ENCODE assay signal across 20 cellular contexts in the genomic region with DNA sequence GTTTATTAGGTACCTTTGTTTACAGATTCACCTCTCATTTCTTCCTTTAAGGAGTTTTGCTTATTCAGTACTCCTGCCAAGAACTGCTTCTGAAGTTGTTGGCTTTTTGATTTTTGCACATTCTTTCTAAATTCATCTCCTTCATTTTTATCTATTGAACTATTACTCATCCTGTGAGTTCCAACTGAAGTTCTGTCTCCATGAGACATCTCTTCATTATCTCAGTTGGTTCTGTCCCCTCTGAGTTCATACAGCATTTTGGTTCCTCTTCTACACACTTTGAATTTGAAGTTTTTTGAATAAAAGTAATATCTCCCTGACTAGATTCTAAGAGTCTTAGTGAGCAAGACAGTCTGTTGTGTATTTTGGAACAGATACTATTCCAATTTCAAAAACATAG.
DNase-seq lines count a peak whose midpoint lies in the region; ATAC-seq and TF ChIP-seq lines count a peak whose summit lies in the region.
"Had no signal": no experiment of that assay in that cellular context is flagged by ENCODE, and none has a peak within 500 bp of the region (broad histone marks: within the 10 kb centered on the region; RNA-seq: fewer than 3 reads in every experiment).

No MANE protein-coding gene starts in this region.

- peaks cover 13% of the 10 kb centered on the region for H3K4me1 Mint-ChIP-seq in nephron
- H3K4me1 Mint-ChIP-seq: B cell; CD4-positive, CD25-positive, alpha-beta regulatory T cell had no signal

- H3K36me3 Mint-ChIP-seq in nephron (ENCODE audit: low read depth), result no peaks in the 10 kb centered on the region
- H3K36me3 Mint-ChIP-seq: CD4-positive, CD25-positive, alpha-beta regulatory T cell; CD8-positive, alpha-beta T cell had no signal

- H3K9me2 ChIP-seq in Loucy (replicated peaks; ENCODE audit: low read depth, low read length), result no peaks in the 10 kb centered on the region

- ATAC-seq in GM21367 (IDR thresholded peaks at IDR 0.05; ENCODE audit: unreplicated experiment), result no peak
- ATAC-seq: CD8-positive, alpha-beta T cell had no signal

- H3K4me3 ChIP-seq in Loucy (ENCODE audit: low read length, poor library complexity, severe bottlenecking) (no peak overlapping the region), brain microvascular endothelial cell (ENCODE audit: low read depth, low read length) (no peak overlapping the region)
- H3K4me3 ChIP-seq: BLaER1, GM23248 had no signal

- no peaks in the 10 kb centered on the region for H3F3A ChIP-seq in Loucy (ENCODE audit: low read depth)

- H3K27ac Mint-ChIP-seq in nephron, result peak overlapping the region; percentile 1 to 88 (median 60)
- H3K27ac Mint-ChIP-seq: B cell; CD4-positive, CD25-positive, alpha-beta regulatory T cell; CD8-positive, alpha-beta T cell had no signal

- TF ChIP-seq CTCF in Loucy (conservative IDR thresholded peaks at IDR 0.05; ENCODE audit: low read length), result no peak
- no peak for TF ChIP-seq CTCF in brain microvascular endothelial cell (IDR thresholded peaks at IDR 0.05; ENCODE audit: low read depth, low read length, missing control alignments)
- TF ChIP-seq CTCF in nephron (IDR thresholded peaks at IDR 0.05; ENCODE audit: unreplicated experiment in 3 of 3), result no peak

- no peaks in the 10 kb centered on the region for H3K36me3 ChIP-seq in Loucy (ENCODE audit: insufficient read depth, low read length)
- no peaks in the 10 kb centered on the region for H3K36me3 ChIP-seq in brain microvascular endothelial cell (replicated peaks)
- H3K36me3 ChIP-seq: BLaER1 had no signal

- H3K27ac ChIP-seq in brain microvascular endothelial cell, result no peak overlapping the region
- H3K27ac ChIP-seq: 22Rv1, BLaER1, C4-2B, GM23248 had no signal

- DNase-seq in brain microvascular endothelial cell (peak; percentile 3), DMS53 (lab: John Stamatoyannopoulos, UW) (no peak), NCI-H2029 treated with DMSO at 0.1 percent for 48 hours (lab: John Stamatoyannopoulos, UW) (no peak)
- DNase-seq: Caco-2; CD4-positive, CD25-positive, alpha-beta regulatory T cell; CD8-positive, alpha-beta T cell; DMS153; DMS79; EL; GDM1; GM23248; H7; HCEC 1CT had no signal

- H3K9ac ChIP-seq in Loucy (ENCODE audit: low read depth, low read length, poor library complexity, severe bottlenecking), result no peak overlapping the region
- H3K9ac ChIP-seq: BLaER1, GM23248 had no signal

- no peak overlapping the region for H3K4me3 Mint-ChIP-seq in nephron
- H3K4me3 Mint-ChIP-seq: B cell; CD4-positive, CD25-positive, alpha-beta regulatory T cell; CD8-positive, alpha-beta T cell had no signal

- no peaks in the 10 kb centered on the region for H3K27me3 ChIP-seq in Loucy (ENCODE audit: insufficient read depth, low read length, poor library complexity, severe bottlenecking)
- H3K27me3 ChIP-seq in brain microvascular endothelial cell (replicated peaks), result no peaks in the 10 kb centered on the region
- H3K27me3 ChIP-seq: BLaER1 had no signal

- H3K9me3 ChIP-seq in Loucy (ENCODE audit: insufficient read depth, low read depth, low read length), result no peaks in the 10 kb centered on the region
- H3K9me3 ChIP-seq: BLaER1, Caco-2 had no signal

- H4K20me1 ChIP-seq in Loucy (ENCODE audit: insufficient read depth, low read length, poor library complexity, severe bottlenecking), result no peaks in the 10 kb centered on the region
- H4K20me1 ChIP-seq: BLaER1 had no signal

- peak overlapping the region; percentile 32; the same call in 1 of the 2 replicates for H2AFZ ChIP-seq in Loucy (ENCODE audit: low read length)
- H2AFZ ChIP-seq: GM23248 had no signal

- peaks cover 6% of the 10 kb centered on the region for H3K9me3 Mint-ChIP-seq in nephron

- in situ Hi-C loops in brain microvascular endothelial cell (cut with HindIII; ENCODE audit: low pct_ligation_motif_present, low sequenced_read_pairs), result no loop called here

- no peak overlapping the region for H3K4me2 ChIP-seq in Loucy (ENCODE audit: low read depth, low read length, poor library complexity, severe bottlenecking)
- H3K4me2 ChIP-seq: BLaER1 had no signal

- no peaks in the 10 kb centered on the region for H3K79me2 ChIP-seq in Loucy (ENCODE audit: insufficient read depth, low read length)

- H3K27me3 Mint-ChIP-seq in nephron (ENCODE audit: low read depth), result no peaks in the 10 kb centered on the region
- H3K27me3 Mint-ChIP-seq: B cell; CD4-positive, CD25-positive, alpha-beta regulatory T cell had no signal

- H3K4me1 ChIP-seq in Loucy (ENCODE audit: insufficient read depth, low read length, poor library complexity, severe bottlenecking), result no peaks in the 10 kb centered on the region
- H3K4me1 ChIP-seq: BLaER1 had no signal
